17 cellular contexts compared by ENCODE assay signal in the genomic region with DNA sequence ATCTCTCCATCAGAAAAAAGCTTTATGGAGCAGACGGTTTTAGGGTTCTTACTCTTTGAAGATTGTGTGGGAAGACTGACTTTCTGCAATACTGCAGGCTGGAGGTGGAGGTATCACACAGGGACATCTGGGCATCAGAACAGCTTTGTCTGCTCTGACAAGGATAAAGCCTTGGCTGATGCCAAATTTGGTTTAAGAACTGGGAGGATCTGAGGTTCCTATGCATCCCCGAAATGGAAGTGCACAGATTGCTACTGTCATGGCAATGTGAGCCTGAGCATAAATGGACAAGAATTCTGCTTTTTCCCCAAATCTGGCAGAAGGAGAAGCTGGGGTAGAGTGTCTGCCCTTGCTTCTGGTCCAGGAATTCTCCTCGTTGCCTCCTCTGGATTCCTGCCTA.
DNase-seq lines count a peak whose midpoint lies in the region; TF ChIP-seq lines count a peak whose summit lies in the region.
"Had no signal": no experiment of that assay in that cellular context is flagged by ENCODE, and none has a peak within 500 bp of the region (broad histone marks: within the 10 kb centered on the region; RNA-seq: fewer than 3 reads in every experiment).

No MANE protein-coding gene starts in this region.

- H3K4me1 ChIP-seq in esophagus muscularis mucosa, result no peaks in the 10 kb centered on the region
- H3K4me1 ChIP-seq: BE2C; BLaER1 treated with 17β-estradiol and CSF1 and Interleukin-3, amounts not matched to agents 10 nM and 100 nM had no signal

- TF ChIP-seq CTCF in esophagus muscularis mucosa (IDR thresholded peaks at IDR 0.05), result no peak

- H3K9me3 ChIP-seq in esophagus muscularis mucosa, result peaks cover 0 to 14% (median 4%) of the 10 kb centered on the region in 4 donors
- H3K9me3 ChIP-seq: BE2C had no signal

- TF ChIP-seq POLR2A in esophagus muscularis mucosa (IDR thresholded peaks at IDR 0.05; ENCODE audit: low read depth), result no peak

- no peaks in the 10 kb centered on the region for H3K36me3 ChIP-seq in esophagus muscularis mucosa
- H3K36me3 ChIP-seq: BE2C; BLaER1 treated with 17β-estradiol and CSF1 and Interleukin-3, amounts not matched to agents 10 nM and 100 nM had no signal

- intact Hi-C loops in esophagus muscularis mucosa (cut with DNase I), result no loop called here

- WGBS in esophagus muscularis mucosa, result 85% methylated on average over 3 of the region's 3 CpGs

- no peak overlapping the region for H3K4me3 ChIP-seq in esophagus muscularis mucosa
- H3K4me3 ChIP-seq: BLaER1 treated with 17β-estradiol and CSF1 and Interleukin-3, amounts not matched to agents 10 nM and 100 nM; GM23338 had no signal

- no peaks in the 10 kb centered on the region for H3K27me3 ChIP-seq in esophagus muscularis mucosa
- H3K27me3 ChIP-seq: BE2C; BLaER1 treated with 17β-estradiol and CSF1 and Interleukin-3, amounts not matched to agents 10 nM and 100 nM had no signal

- DNase-seq in NCI-H82 (lab: John Stamatoyannopoulos, UW) (peak; percentile 7), NCI-H82 treated with DMSO at 0.1 percent for 48 hours (lab: John Stamatoyannopoulos, UW; ENCODE audit: unreplicated experiment) (no peak), occipital lobe (lab: John Stamatoyannopoulos, UW) (peak; percentile 70), esophagus muscularis mucosa (ENCODE audit: extremely low spot score) (no peak)
- no peak for DNase-seq in stimulated activated CD4-positive, alpha-beta T cell treated with anti-CD3 and anti-CD28 coated beads, Interleukin-2, amount 100 ng/mL, for 24 hours
- DNase-seq: BE2C; CD4-positive, alpha-beta T cell; CD8-positive, alpha-beta memory T cell; DMS 273 treated with DMSO at 0.1 percent for 48 hours; DMS79; EL; GF-D8; H9 had no signal

- H3K27ac ChIP-seq in temporal lobe (ENCODE audit: low read depth, low read length), result peak overlapping the region; percentile 21
- H3K27ac ChIP-seq in esophagus muscularis mucosa (replicated peaks in 1 of 4), result no peak overlapping the region
- H3K27ac ChIP-seq: 22Rv1; BLaER1 treated with 17β-estradiol and CSF1 and Interleukin-3, amounts not matched to agents 10 nM and 100 nM had no signal

- TF ChIP-seq EP300 in esophagus muscularis mucosa (IDR thresholded peaks at IDR 0.05), result no peak

Comparison
In these comparisons a context has a peak if more than half of its experiments do, and no peak if none do; other contexts are left out.
1. DNase-seq: peak in NCI-H82 (single experiment) and occipital lobe (single experiment); none in NCI-H82 treated with DMSO at 0.1 percent for 48 hours (single experiment), esophagus muscularis mucosa (single experiment) and stimulated activated CD4-positive, alpha-beta T cell treated with anti-CD3 and anti-CD28 coated beads, Interleukin-2, amount 100 ng/mL, for 24 hours (0 of 2).